ENCODE assay signal across 16 cellular contexts in the genomic region with DNA sequence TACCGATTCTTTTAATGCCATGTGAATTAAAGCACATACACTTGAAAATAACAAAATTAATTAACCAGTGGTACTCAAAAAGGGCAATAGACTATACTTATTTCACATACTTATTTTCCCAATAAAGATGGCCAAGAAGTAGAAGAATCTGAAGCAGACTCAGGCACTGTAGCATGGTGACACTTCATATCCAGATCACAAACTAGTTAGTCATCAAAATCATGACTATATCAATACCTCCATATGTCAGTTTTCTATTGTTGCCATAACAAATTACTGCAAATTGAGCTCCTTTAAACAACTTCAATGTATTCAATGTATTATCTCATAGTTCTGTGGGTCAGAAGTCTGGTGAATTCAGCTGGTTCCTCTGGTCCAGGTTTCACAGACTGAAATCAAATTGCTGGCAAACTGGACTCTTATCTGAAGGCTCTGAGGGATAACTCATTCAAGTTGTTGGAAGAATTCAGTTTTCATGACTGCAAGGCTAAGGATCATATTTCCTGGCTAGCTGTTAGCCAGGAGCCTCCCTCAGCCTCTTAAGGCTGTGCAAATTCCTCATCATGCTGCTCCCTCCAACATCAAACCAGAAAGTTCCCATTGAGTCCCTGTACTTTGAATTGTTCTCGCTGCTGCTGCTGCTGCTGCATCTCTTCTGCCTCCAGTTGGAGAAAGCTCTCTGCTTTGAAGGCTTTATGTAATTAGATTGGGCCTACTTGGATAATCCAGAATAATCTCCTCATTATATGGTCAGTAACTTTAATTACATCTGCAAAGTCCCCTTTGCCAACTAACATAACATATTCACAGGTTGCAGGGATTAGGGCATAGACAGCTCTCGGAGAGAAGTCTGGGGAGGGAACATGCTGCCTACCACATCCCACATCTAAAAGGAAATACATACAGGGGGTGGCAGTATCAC.
DNase-seq lines count a peak whose midpoint lies in the region; ATAC-seq, FAIRE-seq and TF ChIP-seq lines count a peak whose summit lies in the region.
"Had no signal": no experiment of that assay in that cellular context is flagged by ENCODE, and none has a peak within 500 bp of the region (broad histone marks: within the 10 kb centered on the region; RNA-seq: fewer than 3 reads in every experiment).

No MANE protein-coding gene starts in this region.

- FAIRE-seq in D721Med (lab: Jason Lieb, UNC), result peak; percentile 93
- peak; percentile 4 for FAIRE-seq in GM19239 (lab: Jason Lieb, UNC)
- FAIRE-seq: GM12878 had no signal

- peaks cover 21% of the 10 kb centered on the region for H3K4me1 Mint-ChIP-seq in activated T-helper 17 cell treated with anti-CD3 and anti-CD28 coated beads, Interleukin-2, amount 50 U/mL, for 72 hours
- H3K4me1 Mint-ChIP-seq in Calu3 (ENCODE audit: low read depth, unreplicated experiment), result no peaks in the 10 kb centered on the region
- H3K4me1 Mint-ChIP-seq: CD14-positive monocyte had no signal

- H3K9me3 Mint-ChIP-seq in activated T-helper 17 cell treated with anti-CD3 and anti-CD28 coated beads, Interleukin-2, amount 50 U/mL, for 72 hours, result no peaks in the 10 kb centered on the region
- H3K9me3 Mint-ChIP-seq in Calu3 (ENCODE audit: low read depth, unreplicated experiment), result no peaks in the 10 kb centered on the region

- CTCF ChIA-PET in Calu3 (lab: Charles Lee), result no interaction called here

- DNase-seq in D721Med (ENCODE audit: insufficient read length, low spot score), result no peak
- no peak for DNase-seq in GM19239 (ENCODE audit: insufficient read length, low spot score)
- peak; percentile 25 for DNase-seq in left kidney (ENCODE audit: low read depth, low spot score)
- no peak for DNase-seq in NCI-H2196 (lab: John Stamatoyannopoulos, UW; ENCODE audit: unreplicated experiment)
- no peak for DNase-seq in Calu3
- DNase-seq in NCI-H1417 (lab: John Stamatoyannopoulos, UW), result no peak
- DNase-seq: body of pancreas, NCI-H1105 treated with DMSO at 0.1 percent for 48 hours, PC-9, testis had no signal

- ATAC-seq in activated T-helper 17 cell treated with anti-CD3 and anti-CD28 coated beads, Interleukin-2, amount 50 U/mL, for 72 hours (replicated peaks), result peak; percentile 69
- no peak for ATAC-seq in GM21576 (IDR thresholded peaks at IDR 0.05; ENCODE audit: unreplicated experiment)
- ATAC-seq: body of pancreas, GM12878 had no signal

- no peaks in the 10 kb centered on the region for H3K27me3 Mint-ChIP-seq in activated T-helper 17 cell treated with anti-CD3 and anti-CD28 coated beads, Interleukin-2, amount 50 U/mL, for 72 hours
- H3K27me3 Mint-ChIP-seq in Calu3 (ENCODE audit: unreplicated experiment), result no peaks in the 10 kb centered on the region

- H3K27ac Mint-ChIP-seq in activated T-helper 17 cell treated with anti-CD3 and anti-CD28 coated beads, Interleukin-2, amount 50 U/mL, for 72 hours, result peak overlapping the region; percentile 51
- no peak overlapping the region for H3K27ac Mint-ChIP-seq in Calu3 (ENCODE audit: unreplicated experiment)
- H3K27ac Mint-ChIP-seq: activated T-helper 1 cell treated with anti-CD3 and anti-CD28 coated beads, Interleukin-12 subunit alpha, Interleukin-12 subunit beta, Interleukin-2, Interleukin-4 antibody, amounts not matched to agents 30 ng/mL and 10 ng/mL and 1 ng/mL, durations not matched to agents 14 hours and 24 hours and 36 hours; CD14-positive monocyte; nephron had no signal

- intact Hi-C loops in Calu3 (cut with micrococcal nuclease; ENCODE audit: unreplicated experiment), result no loop called here

- no peak for TF ChIP-seq CTCF in D721Med (IDR thresholded peaks at IDR 0.05; ENCODE audit: insufficient read depth, missing control alignments)
- TF ChIP-seq CTCF in Calu3 (IDR thresholded peaks at IDR 0.05; ENCODE audit: unreplicated experiment), result no peak

- peaks cover 11% of the 10 kb centered on the region for H3K36me3 Mint-ChIP-seq in activated T-helper 17 cell treated with anti-CD3 and anti-CD28 coated beads, Interleukin-2, amount 50 U/mL, for 72 hours (ENCODE audit: low read depth)
- H3K36me3 Mint-ChIP-seq in Calu3 (ENCODE audit: insufficient read depth, unreplicated experiment), result no peaks in the 10 kb centered on the region
- H3K36me3 Mint-ChIP-seq: CD14-positive monocyte had no signal

- no TSS peak for BruUV-seq in Calu3 (replicated peaks; lab: Mats Ljungman, UMichigan)

- H3K4me3 Mint-ChIP-seq in activated T-helper 17 cell treated with anti-CD3 and anti-CD28 coated beads, Interleukin-2, amount 50 U/mL, for 72 hours, result peak overlapping the region; percentile 12
- H3K4me3 Mint-ChIP-seq in Calu3 (ENCODE audit: low read depth, unreplicated experiment), result no peak overlapping the region
- H3K4me3 Mint-ChIP-seq: activated T-helper 1 cell treated with anti-CD3 and anti-CD28 coated beads, Interleukin-12 subunit alpha, Interleukin-12 subunit beta, Interleukin-2, Interleukin-4 antibody, amounts not matched to agents 30 ng/mL and 10 ng/mL and 1 ng/mL, durations not matched to agents 14 hours and 24 hours and 36 hours; CD14-positive monocyte; nephron had no signal
